8 cellular contexts compared by ENCODE assay signal in genomic region chr10:124701881-124702656, GRCh38. TPM values are rescaled to one million over a fixed set of nuclear protein-coding genes. Genes with fewer than 3 reads are reported as not detected.
DNase-seq lines count a peak whose midpoint lies in the region; ATAC-seq, FAIRE-seq and TF ChIP-seq lines count a peak whose summit lies in the region.

No MANE protein-coding gene starts in this region.

- H3K9me2 ChIP-seq in GM23338 (ENCODE audit: insufficient read depth) = no peaks in the 10 kb centered on the region

- H3K79me2 ChIP-seq in GM23338 (replicated peaks; ENCODE audit: insufficient read depth) = no peaks in the 10 kb centered on the region

- no peak for ATAC-seq in GM23338

- no peaks in the 10 kb centered on the region for H3K27me3 Mint-ChIP-seq in activated T-helper 2 cell treated with anti-CD3 and anti-CD28 coated beads, Interferon-gamma antibody, Interleukin-2, Interleukin-4, amounts not matched to agents 10 μg/mL and 5 μg/mL and 100 μg/mL, durations not matched to agents 14 hours and 24 hours and 36 hours (ENCODE audit: low read depth)
- peaks cover 11% of the 10 kb centered on the region for H3K27me3 Mint-ChIP-seq in GM23338 (ENCODE audit: insufficient read depth, low read depth, poor library complexity)

- no peak for DNase-seq in GM12891 (ENCODE audit: insufficient read length, low spot score)
- DNase-seq in activated T-helper 2 cell treated with anti-CD3 and anti-CD28 coated beads, Interferon-gamma antibody, Interleukin-2, Interleukin-4, amounts not matched to agents 10 μg/mL and 5 μg/mL and 100 μg/mL, durations not matched to agents 14 hours and 24 hours and 36 hours (ENCODE audit: low spot score) = no peak
- peak; percentile 68 for DNase-seq in left ventricle myocardium inferior
- DNase-seq in stimulated activated CD4-positive, alpha-beta T cell treated with anti-CD3 and anti-CD28 coated beads, Interleukin-15, amount 100 ng/mL, for 24 hours = peak; percentile 70
- no peak for DNase-seq in GM13976 (ENCODE audit: low spot score)
- no peak for DNase-seq in GM23338 (ENCODE audit: low spot score)
- no peak for DNase-seq in NCI-H1694 (lab: John Stamatoyannopoulos, UW)
- no peak for DNase-seq in NCI-H2196 treated with DMSO at 0.1 percent for 48 hours (lab: John Stamatoyannopoulos, UW; ENCODE audit: unreplicated experiment)

- H3K4me1 Mint-ChIP-seq in activated T-helper 2 cell treated with anti-CD3 and anti-CD28 coated beads, Interferon-gamma antibody, Interleukin-2, Interleukin-4, amounts not matched to agents 10 μg/mL and 5 μg/mL and 100 μg/mL, durations not matched to agents 14 hours and 24 hours and 36 hours (ENCODE audit: low read depth) = peaks cover 84% of the 10 kb centered on the region
- peaks cover 7% of the 10 kb centered on the region for H3K4me1 Mint-ChIP-seq in GM23338

- no peaks in the 10 kb centered on the region for H3K9me3 Mint-ChIP-seq in activated T-helper 2 cell treated with anti-CD3 and anti-CD28 coated beads, Interferon-gamma antibody, Interleukin-2, Interleukin-4, amounts not matched to agents 10 μg/mL and 5 μg/mL and 100 μg/mL, durations not matched to agents 14 hours and 24 hours and 36 hours
- no peaks in the 10 kb centered on the region for H3K9me3 Mint-ChIP-seq in GM23338

- intact Hi-C loops in activated T-helper 2 cell treated with anti-CD3 and anti-CD28 coated beads, Interferon-gamma antibody, Interleukin-2, Interleukin-4, amounts not matched to agents 10 μg/mL and 5 μg/mL and 100 μg/mL, durations not matched to agents 14 hours and 24 hours and 36 hours (cut with micrococcal nuclease) = loop anchor here (1.0 kb wide), 4 partner anchors 13 to 26 kb away; no protein-coding TSS in a partner anchor
- intact Hi-C loops in left ventricle myocardium inferior (cut with micrococcal nuclease) = loop anchor here (5.0 kb wide), 1 partner anchor 40 kb away; the partner anchor contains the start of gene FAM53B

- H3K4me3 ChIP-seq in left ventricle myocardium inferior (peak overlapping the region; percentile 6), GM23338 (no peak overlapping the region)

- H3K27me3 ChIP-seq in left ventricle myocardium inferior (ENCODE audit: low read depth) (no peaks in the 10 kb centered on the region), GM23338 (ENCODE audit: insufficient read depth) (no peaks in the 10 kb centered on the region)

- peak overlapping the region; percentile 96 for H3K27ac Mint-ChIP-seq in activated T-helper 2 cell treated with anti-CD3 and anti-CD28 coated beads, Interferon-gamma antibody, Interleukin-2, Interleukin-4, amounts not matched to agents 10 μg/mL and 5 μg/mL and 100 μg/mL, durations not matched to agents 14 hours and 24 hours and 36 hours
- H3K27ac Mint-ChIP-seq in GM23338 = no peak overlapping the region

- H2AFZ ChIP-seq in GM23338 = no peak overlapping the region

- peaks cover 66% of the 10 kb centered on the region for H3K36me3 Mint-ChIP-seq in activated T-helper 2 cell treated with anti-CD3 and anti-CD28 coated beads, Interferon-gamma antibody, Interleukin-2, Interleukin-4, amounts not matched to agents 10 μg/mL and 5 μg/mL and 100 μg/mL, durations not matched to agents 14 hours and 24 hours and 36 hours (ENCODE audit: low read depth)
- peaks cover 6% of the 10 kb centered on the region; the same call in 2 of the 3 replicates for H3K36me3 Mint-ChIP-seq in GM23338 (ENCODE audit: low read depth)

- FAIRE-seq in GM12891 (lab: Jason Lieb, UNC) = peak; percentile 74

- TF ChIP-seq CTCF in left ventricle myocardium inferior (IDR thresholded peaks at IDR 0.05; ENCODE audit: borderline replicate concordance) (no peak), GM13976 (IDR thresholded peaks at IDR 0.05; ENCODE audit: borderline replicate concordance, control extremely low read depth, extremely low read depth, insufficient read depth, missing control alignments) (no peak), GM23338 (conservative IDR thresholded peaks at IDR 0.05; ENCODE audit: low read depth in 2 of 2) (no peak)

- no peaks in the 10 kb centered on the region for H4K20me1 ChIP-seq in GM23338 (replicated peaks; ENCODE audit: insufficient read depth)

- H3F3A ChIP-seq in GM23338 (replicated peaks; ENCODE audit: low read depth) = no peaks in the 10 kb centered on the region

- no peak for TF ChIP-seq POLR2A in GM12891 (IDR thresholded peaks at IDR 0.05; ENCODE audit: low read depth, low read length)

- H3K4me3 Mint-ChIP-seq in activated T-helper 2 cell treated with anti-CD3 and anti-CD28 coated beads, Interferon-gamma antibody, Interleukin-2, Interleukin-4, amounts not matched to agents 10 μg/mL and 5 μg/mL and 100 μg/mL, durations not matched to agents 14 hours and 24 hours and 36 hours (ENCODE audit: low read depth) = no peak overlapping the region
- no peak overlapping the region for H3K4me3 Mint-ChIP-seq in GM23338

- H3K36me3 ChIP-seq in left ventricle myocardium inferior (peaks cover 9% of the 10 kb centered on the region), GM23338 (ENCODE audit: insufficient read depth) (no peaks in the 10 kb centered on the region; the same call in 1 of the 2 replicates)

- no peaks in the 10 kb centered on the region for H3K9me3 ChIP-seq in left ventricle myocardium inferior (replicated peaks)

- H3K27ac ChIP-seq in left ventricle myocardium inferior (replicated peaks) (peak overlapping the region; percentile 92), GM23338 (ENCODE audit: low read depth) (no peak overlapping the region)

- in situ Hi-C loops in GM13976 (cut with MboI; ENCODE audit: low sequenced_read_pairs, unreplicated experiment) = no loop called here

- H3K4me2 ChIP-seq in GM23338 = no peak overlapping the region

- H3K4me1 ChIP-seq in left ventricle myocardium inferior (peaks cover 100% of the 10 kb centered on the region), GM23338 (ENCODE audit: insufficient read depth) (no peaks in the 10 kb centered on the region)

TF ChIP-seq in GM12891, 5 proteins besides CTCF, POLR2A, EP300 and RAD21:
- TF ChIP-seq TAF1 (IDR thresholded peaks at IDR 0.05; ENCODE audit: low read depth, low read length) (no peak), SPI1 (IDR thresholded peaks at IDR 0.05; ENCODE audit: low read depth, low read length) (no peak), POU2F2 (IDR thresholded peaks at IDR 0.05; ENCODE audit: low read depth, low read length) (no peak), POLR2AphosphoS5 (IDR thresholded peaks at IDR 0.05; ENCODE audit: low read depth, low read length) (no peak), PAX5 (IDR thresholded peaks at IDR 0.05; ENCODE audit: insufficient read depth, low read length, severe bottlenecking) (no peak)

TF ChIP-seq in GM23338, 12 proteins besides CTCF, POLR2A, EP300 and RAD21 (continues in another document):
- TF ChIP-seq POLR2AphosphoS5 (IDR thresholded peaks at IDR 0.05; ENCODE audit: low read depth) (no peak), ZNF114 (CRISPR knock-in tag; IDR thresholded peaks at IDR 0.05) (no peak), REST (IDR thresholded peaks at IDR 0.05; ENCODE audit: unreplicated experiment) (no peak), JUNB (IDR thresholded peaks at IDR 0.05; ENCODE audit: unreplicated experiment) (no peak), CREB1 (CRISPR knock-in tag; IDR thresholded peaks at IDR 0.05; ENCODE audit: low read depth) (no peak), ETS1 (IDR thresholded peaks at IDR 0.05) (no peak)

RNA-seq across cellular contexts. Expression of gene FAM53B, which starts 42.1 kb away (rescaled TPM):
- 8.0 TPM for polyA plus RNA-seq in GM12891 (2012; ENCODE audit: low read depth, missing spikeins)
- total RNA-seq in activated T-helper 2 cell treated with anti-CD3 and anti-CD28 coated beads, Interferon-gamma antibody, Interleukin-2, Interleukin-4, amounts not matched to agents 10 μg/mL and 5 μg/mL and 100 μg/mL, durations not matched to agents 14 hours and 24 hours and 36 hours = 18.1 and 19.3 TPM in 2 replicates
- total RNA-seq in left ventricle myocardium inferior = 53.4 TPM
- 14.5 and 20.3 TPM in 2 replicates for total RNA-seq in GM23338 (2014; rRNA removed; shearing (Covaris generic))
- 3.0 and 3.5 TPM in 2 replicates for polyA plus RNA-seq in GM23338 (2016; fragmentation: Nextera tagmentation; extraction: Ambion mirVana)

Comparison
In these comparisons a context has a peak if more than half of its experiments do, and no peak if none do; other contexts are left out.
1. DNase-seq: peak in left ventricle myocardium inferior (single experiment) and stimulated activated CD4-positive, alpha-beta T cell treated with anti-CD3 and anti-CD28 coated beads, Interleukin-15, amount 100 ng/mL, for 24 hours (single experiment); none in GM12891 (single experiment), activated T-helper 2 cell treated with anti-CD3 and anti-CD28 coated beads, Interferon-gamma antibody, Interleukin-2, Interleukin-4, amounts not matched to agents 10 μg/mL and 5 μg/mL and 100 μg/mL, durations not matched to agents 14 hours and 24 hours and 36 hours (single experiment), GM13976 (single experiment), GM23338 (single experiment), NCI-H1694 (single experiment) and NCI-H2196 treated with DMSO at 0.1 percent for 48 hours (single experiment).